ENCODE assay signal across 1 cellular context in genomic region chr1:200708769-200709168, GRCh38.
TF ChIP-seq lines count a peak whose summit lies in the region.

No MANE protein-coding gene starts in this region.

TF ChIP-seq in SK-N-SH, 30 proteins besides CTCF, POLR2A, EP300 and RAD21:
- TF ChIP-seq TCF12 (IDR thresholded peaks at IDR 0.05) (no peak), NRF1 (IDR thresholded peaks at IDR 0.05; ENCODE audit: low read depth, low read length) (no peak), PBX3 (IDR thresholded peaks at IDR 0.05) (0 out of 2 replicates have a peak, but pooled peaks have one; percentile 20), GATA2 (CRISPR knock-in tag; IDR thresholded peaks at IDR 0.05) (no peak), JUND (IDR thresholded peaks at IDR 0.05) (peak; percentile 41; the same call in 1 of the 2 replicates), RFX5 (IDR thresholded peaks at IDR 0.05; ENCODE audit: low read length) (no peak), FOSL2 (IDR thresholded peaks at IDR 0.05; ENCODE audit: borderline replicate concordance, low read depth) (peak; percentile 51)
